1 cellular context compared by ENCODE assay signal in the genomic region with DNA sequence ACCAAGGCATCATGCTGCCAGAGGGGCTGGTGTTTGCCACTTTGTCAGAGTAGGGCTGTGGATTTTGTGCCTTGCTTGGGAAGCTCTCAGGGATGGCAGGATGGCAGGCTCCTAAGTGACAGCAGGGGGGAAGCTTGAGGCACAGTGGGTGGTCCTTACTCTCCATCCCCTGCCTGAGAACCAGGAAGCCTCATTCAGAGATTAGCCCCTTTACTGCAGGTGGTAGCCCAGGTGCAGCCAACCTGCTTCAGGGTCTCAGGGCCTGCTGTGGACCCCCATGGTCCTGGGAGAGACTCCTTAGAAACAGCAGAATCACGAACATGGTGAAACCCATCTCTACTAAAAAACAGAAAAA.
TF ChIP-seq lines count a peak whose summit lies in the region.

No MANE protein-coding gene starts in this region.

TF ChIP-seq in IMR-90, 13 proteins besides CTCF, POLR2A, EP300 and RAD21 (continued from another document):
- TF ChIP-seq NFE2L2 (IDR thresholded peaks at IDR 0.05; ENCODE audit: low read depth, low read length) (no peak), MXI1 (IDR thresholded peaks at IDR 0.05; ENCODE audit: borderline replicate concordance, low read depth, low read length) (no peak)
